2 cellular contexts compared by ENCODE assay signal in genomic region chr19:53945441-53945840, GRCh38.
A peak's percentile ranks its signal among the peaks of the same experiment; 100 is the strongest.
TF ChIP-seq lines count a peak whose summit lies in the region.

No MANE protein-coding gene starts in this region.

TF ChIP-seq in IMR-90, 13 proteins besides CTCF, POLR2A, EP300 and RAD21:
- TF ChIP-seq ELK1 (IDR thresholded peaks at IDR 0.05; ENCODE audit: borderline replicate concordance, low read depth, low read length), result no peak
- TF ChIP-seq RFX5 (IDR thresholded peaks at IDR 0.05; ENCODE audit: low read depth, low read length), result no peak
- TF ChIP-seq BHLHE40 (IDR thresholded peaks at IDR 0.05; ENCODE audit: low read depth, low read length), result no peak
- no peak for TF ChIP-seq CHD1 (IDR thresholded peaks at IDR 0.05; ENCODE audit: low read depth, low read length)
- no peak for TF ChIP-seq MXI1 (IDR thresholded peaks at IDR 0.05; ENCODE audit: borderline replicate concordance, low read depth, low read length)

TF ChIP-seq in SK-N-SH, 30 proteins besides CTCF, POLR2A, EP300 and RAD21:
- TF ChIP-seq REST (IDR thresholded peaks at IDR 0.05; ENCODE audit: low read depth, low read length) (0 out of 2 replicates have a peak, but pooled peaks have one; percentile 19), TEAD4 (IDR thresholded peaks at IDR 0.05; ENCODE audit: borderline replicate concordance, insufficient read depth) (no peak), USF2 (IDR thresholded peaks at IDR 0.05; ENCODE audit: borderline replicate concordance, low read depth, low read length) (no peak), MAX (IDR thresholded peaks at IDR 0.05; ENCODE audit: low read depth) (peak; percentile 38; the same call in 1 of the 2 replicates), USF1 (IDR thresholded peaks at IDR 0.05; ENCODE audit: borderline replicate concordance, low read depth) (no peak), TCF12 (IDR thresholded peaks at IDR 0.05) (peak; percentile 44; the same call in 1 of the 2 replicates), POLR2AphosphoS5 (IDR thresholded peaks at IDR 0.05; ENCODE audit: low read depth, low read length) (peak; percentile 29; the same call in 1 of the 2 replicates), TAF1 (IDR thresholded peaks at IDR 0.05; ENCODE audit: borderline replicate concordance, low read depth, low read length) (peak; percentile 40; the same call in 1 of the 2 replicates), CHD2 (IDR thresholded peaks at IDR 0.05; ENCODE audit: low read length, partially characterized antibody) (peak; percentile 62), ELF1 (IDR thresholded peaks at IDR 0.05) (no peak), YY1 (IDR thresholded peaks at IDR 0.05; ENCODE audit: low read depth) (peak; percentile 34; the same call in 1 of the 2 replicates), RCOR1 (IDR thresholded peaks at IDR 0.05; ENCODE audit: low read length) (no peak; the same call in 1 of the 2 replicates)
